Comparison of ENCODE assay signal across 12 cellular contexts in genomic region chr2:125658583-125658982, GRCh38.
"Had no signal": no experiment of that assay in that cellular context is flagged by ENCODE, and none has a peak within 500 bp of the region (broad histone marks: within the 10 kb centered on the region; RNA-seq: fewer than 3 reads in every experiment).

No MANE protein-coding gene starts in this region.

- H3K4me1 Mint-ChIP-seq: IgD-negative memory B cell had no signal

- H3K4me2 ChIP-seq: KMS-11 had no signal

- H3K4me3 ChIP-seq: GM23248, HAP-1 had no signal

- H3K36me3 ChIP-seq: HAP-1 had no signal

- H3K36me3 Mint-ChIP-seq: IgD-negative memory B cell had no signal

- H3K4me3 Mint-ChIP-seq: HFFc6, IgD-negative memory B cell had no signal

- H3K4me1 ChIP-seq: HAP-1 had no signal

- DNase-seq: GM23248, GOT3, H7, HFFc6, Karpas-422, KBM-7 had no signal

- H3K9me3 ChIP-seq: HAP-1 had no signal

- ATAC-seq: HCT116, HepG2 had no signal

- H3K27ac ChIP-seq: GM23248, HL-60, KMS-11 had no signal

- H3K27ac Mint-ChIP-seq: HFFc6, IgD-negative memory B cell had no signal

- H3K27me3 Mint-ChIP-seq: IgD-negative memory B cell had no signal

- H3K9ac ChIP-seq: GM23248, KMS-11 had no signal

- H2AFZ ChIP-seq: GM23248 had no signal
